9 cellular contexts compared by ENCODE assay signal in genomic region chr11:92227233-92227593, GRCh38. TPM values are rescaled to one million over a fixed set of nuclear protein-coding genes. Genes with fewer than 3 reads are reported as not detected.
DNase-seq lines count a peak whose midpoint lies in the region; ATAC-seq and TF ChIP-seq lines count a peak whose summit lies in the region.
"Had no signal": no experiment of that assay in that cellular context is flagged by ENCODE, and none has a peak within 500 bp of the region (broad histone marks: within the 10 kb centered on the region; RNA-seq: fewer than 3 reads in every experiment).

No MANE protein-coding gene starts in this region.

- in situ Hi-C loops in GM23248 (cut with MboI) (no loop called here), gastrocnemius medialis (cut with MboI; ENCODE audit: low sequenced_read_pairs in 4 of 4) (no loop called here)

- intact Hi-C loops in gastrocnemius medialis (cut with DNase I; ENCODE audit: low total_unique reads), result no loop called here

- H3K9ac ChIP-seq in GM23248 (no peak overlapping the region), iPS-15b (ENCODE audit: low read depth, low read length) (peak overlapping the region; percentile 37)

- H3K36me3 ChIP-seq in GM23248 (ENCODE audit: low read depth) (no peaks in the 10 kb centered on the region), RWPE2 (ENCODE audit: low read depth) (no peaks in the 10 kb centered on the region), iPS-15b (ENCODE audit: control insufficient read depth, insufficient read depth, low read length) (no peaks in the 10 kb centered on the region), gastrocnemius medialis (no peaks in the 10 kb centered on the region)

- TF ChIP-seq CTCF in RWPE2 (IDR thresholded peaks at IDR 0.05; ENCODE audit: poor library complexity, severe bottlenecking), result no peak
- no peak for TF ChIP-seq CTCF in gastrocnemius medialis (IDR thresholded peaks at IDR 0.05 in 4 of 5, conservative IDR thresholded peaks at IDR 0.05 in 1 of 5)

- H3K9me3 ChIP-seq in GM23248 (ENCODE audit: low read depth), result no peaks in the 10 kb centered on the region
- H3K9me3 ChIP-seq in RWPE2 (ENCODE audit: severe bottlenecking), result no peaks in the 10 kb centered on the region
- no peaks in the 10 kb centered on the region for H3K9me3 ChIP-seq in iPS-15b (ENCODE audit: control insufficient read depth, insufficient read depth, low read length)
- no peaks in the 10 kb centered on the region for H3K9me3 ChIP-seq in gastrocnemius medialis

- no peaks in the 10 kb centered on the region; the same call in 1 of the 2 replicates for H3F3A ChIP-seq in GM23248 (ENCODE audit: insufficient read depth)

- H3K27me3 ChIP-seq in GM23248 (replicated peaks; ENCODE audit: insufficient read depth) (peaks cover 63% of the 10 kb centered on the region), RWPE2 (ENCODE audit: insufficient read depth, poor library complexity, severe bottlenecking) (peaks cover 54% of the 10 kb centered on the region), iPS-15b (ENCODE audit: control insufficient read depth, insufficient read depth, low read length) (peaks cover 32% of the 10 kb centered on the region), gastrocnemius medialis (peaks cover 53 to 72% (median 61%) of the 10 kb centered on the region in 3 donors)

- no peaks in the 10 kb centered on the region for H3K9me2 ChIP-seq in GM23248 (ENCODE audit: insufficient read depth)

- H3K4me2 ChIP-seq in GM23248 (ENCODE audit: unreplicated experiment), result peak overlapping the region; percentile 78

- 35 to 37% methylated on average over 12 of the region's 12 CpGs for WGBS in GM23248 (ENCODE audit: low coverage in 1 of 2, low lambda C conversion rate in 2 of 2, missing lambda C conversion rate in 2 of 2), 2 experiments

- H3K27ac ChIP-seq in GM23248 (no peak overlapping the region), RWPE2 (ENCODE audit: poor library complexity, severe bottlenecking) (no peak overlapping the region), gastrocnemius medialis (no peak overlapping the region)

- no peak for ATAC-seq in RWPE2 (ENCODE audit: low read depth)
- no peak for ATAC-seq in gastrocnemius medialis
- ATAC-seq in left lobe of liver, result no peak
- ATAC-seq in GM19035 (IDR thresholded peaks at IDR 0.05; ENCODE audit: unreplicated experiment), result no peak

- H3K4me1 ChIP-seq in GM23248 (ENCODE audit: insufficient read depth) (no peaks in the 10 kb centered on the region), RWPE2 (ENCODE audit: insufficient read depth, poor library complexity, severe bottlenecking) (no peaks in the 10 kb centered on the region), iPS-15b (ENCODE audit: control insufficient read depth, insufficient read depth, low read length) (peaks cover 35% of the 10 kb centered on the region), gastrocnemius medialis (peaks cover 6 to 15% of the 10 kb centered on the region in 2 donors)

- H3K4me3 ChIP-seq in GM23248 (peak overlapping the region; percentile 71; the same call in 1 of the 2 replicates), RWPE2 (ENCODE audit: severe bottlenecking) (peak overlapping the region; percentile 28), iPS-15b (ENCODE audit: low read depth, low read length) (peak overlapping the region; percentile 81), gastrocnemius medialis (peak overlapping the region in 3 of 4 donors; percentile 53 to 56 (median 55))

- DNase-seq in GM23248 (no peak), RWPE2 (ENCODE audit: low spot score) (no peak), gastrocnemius medialis (no peak), left lobe of liver (ENCODE audit: low spot score) (no peak)
- no peak for DNase-seq in effector CD8-positive, alpha-beta T cell (lab: John Stamatoyannopoulos, UW)
- DNase-seq: activated CD4-positive, alpha-beta T cell treated with anti-CD3 and anti-CD28 coated beads for 48 hours; NCI-H1436 treated with DMSO at 0.1 percent for 48 hours had no signal

- no peak for TF ChIP-seq POLR2A in gastrocnemius medialis (IDR thresholded peaks at IDR 0.05)

- H3K79me2 ChIP-seq in GM23248 (ENCODE audit: insufficient read depth), result no peaks in the 10 kb centered on the region

- no peak overlapping the region; the same call in 1 of the 2 replicates for H2AFZ ChIP-seq in GM23248

- no peaks in the 10 kb centered on the region for H4K20me1 ChIP-seq in GM23248 (ENCODE audit: insufficient read depth)

RNA-seq across cellular contexts. Expression of gene FAT3, which starts 2.6 kb away (rescaled TPM):
- 1.9 TPM in 2 replicates for total RNA-seq in GM23248 (2014; rRNA removed; shearing (Covaris generic))
- polyA plus RNA-seq in GM23248 (2016; fragmentation: Nextera tagmentation; extraction: Ambion mirVana), result 0.16 and 0.19 TPM in 2 replicates
- 1 to 10 TPM in 1 of 4 donors, under 1 TPM in 3; 0.15 to 1.4 (median 0.44) TPM for total RNA-seq in gastrocnemius medialis
- 0.13 TPM for total RNA-seq in left lobe of liver

Comparison
In these comparisons a context has a peak if more than half of its experiments do, and no peak if none do; other contexts are left out.
1. H3K4me3 ChIP-seq: peak in every context shown above with its lines; median percentile 81 in iPS-15b; 71 in GM23248; 55 in gastrocnemius medialis; 28 in RWPE2.